Comparison of ENCODE assay signal across 9 cellular contexts in the genomic region with DNA sequence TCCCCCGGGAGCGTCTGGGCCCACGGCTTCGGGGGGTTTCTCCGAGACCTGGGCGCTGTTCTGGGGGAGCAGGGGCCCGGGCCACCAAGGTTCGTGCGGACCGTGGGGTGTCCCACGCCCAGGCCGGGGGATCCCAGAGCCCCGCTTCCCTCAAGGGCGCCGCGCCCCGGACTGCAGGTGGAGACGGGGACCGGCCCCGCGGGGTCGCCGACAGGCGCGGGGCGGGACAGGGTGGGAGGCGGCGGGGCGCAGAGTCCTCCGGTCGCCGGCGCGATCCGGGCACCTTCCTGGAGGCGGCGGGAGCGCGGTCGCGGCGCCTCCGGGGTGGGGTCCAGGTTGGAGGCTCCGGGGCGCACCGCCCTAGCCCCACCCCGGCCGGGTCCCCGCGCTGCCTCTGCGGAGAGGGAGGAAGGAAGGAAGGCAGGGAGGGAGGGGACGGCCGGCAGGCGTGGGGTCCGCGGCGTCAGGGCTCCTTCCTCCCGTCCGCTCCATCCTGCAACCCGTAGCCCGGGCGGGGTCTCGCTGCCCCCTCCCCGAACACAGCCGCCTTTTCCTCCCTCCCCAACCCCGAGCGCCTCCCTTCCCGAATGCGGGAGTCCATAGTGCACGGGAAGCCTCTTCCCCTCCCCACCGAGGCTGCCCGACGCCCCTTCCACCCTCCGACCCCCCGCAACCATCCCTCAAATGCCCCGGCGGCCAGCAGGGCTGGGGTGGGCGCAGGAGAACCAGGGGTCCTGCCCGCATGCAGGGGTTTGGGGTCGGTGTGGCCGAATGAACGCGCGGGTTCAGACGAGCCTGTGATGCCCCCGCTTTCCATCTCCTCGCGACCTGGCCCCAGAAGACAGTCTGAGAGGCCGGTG. TPM values are rescaled to one million over a fixed set of nuclear protein-coding genes. Genes with fewer than 3 reads are reported as not detected.
DNase-seq lines count a peak whose midpoint lies in the region; ATAC-seq, FAIRE-seq and TF ChIP-seq lines count a peak whose summit lies in the region.
"Had no signal": no experiment of that assay in that cellular context is flagged by ENCODE, and none has a peak within 500 bp of the region (broad histone marks: within the 10 kb centered on the region; RNA-seq: fewer than 3 reads in every experiment).

No MANE protein-coding gene starts in this region.

- peaks cover 26% of the 10 kb centered on the region for H3K36me3 Mint-ChIP-seq in dendritic cell treated with granulocyte-macrophage colony-stimulating factor and Interleukin-4, amounts not matched to agents 40 ng/mL and 50 ng/mL, for 4 days (ENCODE audit: low read depth)
- no peaks in the 10 kb centered on the region for H3K36me3 Mint-ChIP-seq in natural killer cell

- H3K27me3 ChIP-seq in HL-60 (ENCODE audit: insufficient read depth, poor library complexity, severe bottlenecking) (no peaks in the 10 kb centered on the region), WERI-Rb-1 (ENCODE audit: insufficient read depth, low read depth, severe bottlenecking) (no peaks in the 10 kb centered on the region)

- peak overlapping the region; percentile 82 for H3K4me2 ChIP-seq in A549

- POLR2A ChIA-PET in A549 (lab: Yijun Ruan, JAX) = no interaction called here

- peaks cover 18% of the 10 kb centered on the region for H3K27me3 Mint-ChIP-seq in dendritic cell treated with granulocyte-macrophage colony-stimulating factor and Interleukin-4, amounts not matched to agents 40 ng/mL and 50 ng/mL, for 4 days
- peaks cover 18 to 34% of the 10 kb centered on the region in 2 donors for H3K27me3 Mint-ChIP-seq in natural killer cell (ENCODE audit: low read depth in 2 of 2)

- 76% methylated on average over 6 of the region's 89 CpGs for WGBS in A549 (ENCODE audit: missing lambda C conversion rate)

- H3K4me3 ChIP-seq in A549 (peak overlapping the region; percentile 45), HL-60 (replicated peaks; ENCODE audit: insufficient read depth, low read length) (peak overlapping the region; percentile 63), WERI-Rb-1 (ENCODE audit: low read depth, low read length) (no peak overlapping the region)

- H3K27ac Mint-ChIP-seq in dendritic cell treated with granulocyte-macrophage colony-stimulating factor and Interleukin-4, amounts not matched to agents 40 ng/mL and 50 ng/mL, for 4 days = peak overlapping the region; percentile 98
- no peak overlapping the region for H3K27ac Mint-ChIP-seq in natural killer cell

- TF ChIP-seq EP300 in A549 (IDR thresholded peaks at IDR 0.05) = no peak

- peaks cover 38% of the 10 kb centered on the region for H3K4me1 Mint-ChIP-seq in dendritic cell treated with granulocyte-macrophage colony-stimulating factor and Interleukin-4, amounts not matched to agents 40 ng/mL and 50 ng/mL, for 4 days (ENCODE audit: low read depth)
- H3K4me1 Mint-ChIP-seq in natural killer cell = peaks cover 8 to 25% of the 10 kb centered on the region in 2 donors

- no peak for TF ChIP-seq RAD21 in A549 (conservative IDR thresholded peaks at IDR 0.05 in 1 of 2, IDR thresholded peaks at IDR 0.05 in 1 of 2)

- no peaks in the 10 kb centered on the region for H3K9me3 Mint-ChIP-seq in dendritic cell treated with granulocyte-macrophage colony-stimulating factor and Interleukin-4, amounts not matched to agents 40 ng/mL and 50 ng/mL, for 4 days
- no peaks in the 10 kb centered on the region for H3K9me3 Mint-ChIP-seq in natural killer cell

- TF ChIP-seq POLR2A in A549 (IDR thresholded peaks at IDR 0.05; ENCODE audit: low read length) = no peak

- no peak for ATAC-seq in A549
- ATAC-seq in natural killer cell = no peak

- H3K4me1 ChIP-seq in A549 = no peaks in the 10 kb centered on the region

- peaks cover 2% of the 10 kb centered on the region; the same call in 1 of the 2 replicates for H3K36me3 ChIP-seq in WERI-Rb-1

- peak overlapping the region in 1 of 2 experiments; percentile 81; a peak in 3 of 6 replicates for H3K27ac ChIP-seq in A549
- peak overlapping the region; percentile 90 for H3K27ac ChIP-seq in HL-60 (replicated peaks)
- no peak overlapping the region for H3K27ac ChIP-seq in WERI-Rb-1

- intact Hi-C loops in dendritic cell treated with granulocyte-macrophage colony-stimulating factor and Interleukin-4, amounts not matched to agents 40 ng/mL and 50 ng/mL, for 4 days (cut with micrococcal nuclease) = loop anchor here (2.0 kb wide), 1 partner anchor 19 kb away; no protein-coding TSS in a partner anchor
- intact Hi-C loops in natural killer cell (cut with micrococcal nuclease) = loop anchor here (1.0 to 10.0 kb wide), 2 partner anchors 10 to 65 kb away; a partner anchor contains a TSS
- intact Hi-C loops in head of caudate nucleus (cut with DNase I) = loop anchor here (5.0 kb wide), 1 partner anchor 68 kb away; a partner anchor contains a TSS

- TF ChIP-seq CTCF in A549 (IDR thresholded peaks at IDR 0.05) (no peak), HL-60 (IDR thresholded peaks at IDR 0.05; ENCODE audit: insufficient read depth, low read length) (no peak), natural killer cell (IDR thresholded peaks at IDR 0.05) (no peak), WERI-Rb-1 (IDR thresholded peaks at IDR 0.05; ENCODE audit: low read depth, low read length) (no peak)

- DNase-seq in A549 (ENCODE audit: low read depth in 1 of 2, low spot score in 1 of 2) = no peak
- peak in 1 of 2 experiments; percentile 56 for DNase-seq in HL-60 (ENCODE audit: low read depth in 1 of 2, low spot score in 1 of 2)
- no peak for DNase-seq in natural killer cell
- DNase-seq in NCI-H1694 treated with DMSO at 0.1 percent for 48 hours (lab: John Stamatoyannopoulos, UW) = no peak
- no peak for DNase-seq in stimulated activated naive CD4-positive, alpha-beta T cell treated with Interleukin-2 at 50 U/mL for 16 hours (lab: John Stamatoyannopoulos, UW)
- DNase-seq in WERI-Rb-1 = no peak
- DNase-seq in head of caudate nucleus = no peak
- DNase-seq: Karpas-422 had no signal

- no peak for FAIRE-seq in A549 (lab: Jason Lieb, UNC)

- H3K9me3 ChIP-seq in A549 (no peaks in the 10 kb centered on the region), WERI-Rb-1 (ENCODE audit: severe bottlenecking) (no peaks in the 10 kb centered on the region)

- H3K4me3 Mint-ChIP-seq in dendritic cell treated with granulocyte-macrophage colony-stimulating factor and Interleukin-4, amounts not matched to agents 40 ng/mL and 50 ng/mL, for 4 days = peak overlapping the region; percentile 90
- H3K4me3 Mint-ChIP-seq in natural killer cell = peak overlapping the region; percentile 68

- CTCF ChIA-PET in A549 (lab: Yijun Ruan, JAX) = no interaction called here

TF ChIP-seq in A549, 52 proteins besides CTCF, POLR2A, EP300 and RAD21:
- TF ChIP-seq TP53 (CRISPR knock-in tag; IDR thresholded peaks at IDR 0.05) = no peak

RNA-seq across cellular contexts. Expression of a gene that starts 4.3 kb away (rescaled TPM):
- polyA plus RNA-seq in A549 (2011; rRNA removed) (8.6 and 12.3 TPM in 2 replicates), A549 (2017; fragmentation: RNase III; extraction: RNeasy Plus Mini Kit Qiagen cat#74134 plus additional on column Dnase treatment) (8.5 to 9.5 TPM (median 8.9 TPM) in 3 replicates)
- polyA plus RNA-seq in A549 (2012; cell fraction: cytosol; rRNA removed) = 7.4 and 9.0 TPM in 2 replicates
- polyA plus RNA-seq in A549 (2012; cell fraction: nucleus; rRNA removed) = 11.1 and 11.7 TPM in 2 replicates
- polyA minus RNA-seq in A549 (2011; rRNA and poly(A)+ RNA removed) = 10.9 and 14.4 TPM in 2 replicates
- total RNA-seq in natural killer cell = 10 to 100 TPM; 21.1 to 24.5 (median 22.7) TPM

RNA-seq across cellular contexts. Expression of a gene that starts 21.7 kb away (rescaled TPM):
- 3.7 and 4.8 TPM in 2 replicates for polyA plus RNA-seq in A549 (2011; rRNA removed)
- polyA plus RNA-seq in A549 (2012; cell fraction: cytosol; rRNA removed) = 7.0 and 7.1 TPM in 2 replicates
- 21.6 and 26.4 TPM in 2 replicates for polyA plus RNA-seq in A549 (2012; cell fraction: nucleus; rRNA removed)
- polyA plus RNA-seq in A549 (2017; fragmentation: RNase III; extraction: RNeasy Plus Mini Kit Qiagen cat#74134 plus additional on column Dnase treatment) = 11.4 to 11.7 TPM (median 11.5 TPM) in 3 replicates
- polyA minus RNA-seq in A549 (2011; rRNA and poly(A)+ RNA removed) = 3.4 and 5.5 TPM in 2 replicates
- 100 to 1,000 TPM; 126 to 154 (median 132) TPM for total RNA-seq in natural killer cell
